In genomic region chr11:74276581-74276980, GRCh38 we compare ENCODE assay signal across 1 cellular context.
TF ChIP-seq lines count a peak whose summit lies in the region.

No MANE protein-coding gene starts in this region.

TF ChIP-seq in IMR-90, 13 proteins besides CTCF, POLR2A, EP300 and RAD21:
- TF ChIP-seq MAFK (IDR thresholded peaks at IDR 0.05; ENCODE audit: low read depth, low read length) (peak; percentile 71), SMC3 (IDR thresholded peaks at IDR 0.05; ENCODE audit: low read depth, low read length) (no peak), CHD1 (IDR thresholded peaks at IDR 0.05; ENCODE audit: low read depth, low read length) (no peak), CEBPB (IDR thresholded peaks at IDR 0.05; ENCODE audit: low read depth, low read length) (no peak), FOS (IDR thresholded peaks at IDR 0.05; ENCODE audit: low read depth, low read length) (0 out of 2 replicates have a peak, but pooled peaks have one; percentile 15), NFE2L2 (IDR thresholded peaks at IDR 0.05; ENCODE audit: low read depth, low read length) (peak; percentile 52; the same call in 1 of the 2 replicates), ELK1 (IDR thresholded peaks at IDR 0.05; ENCODE audit: borderline replicate concordance, low read depth, low read length) (no peak), USF2 (IDR thresholded peaks at IDR 0.05; ENCODE audit: low read depth, low read length) (no peak)
TF ChIP-seq in IMR-90: peak in this region for 3.
